In genomic region chr1:232421143-232421796, GRCh38 we compare ENCODE assay signal across 18 cellular contexts.
A peak's percentile ranks its signal among the peaks of the same experiment; 100 is the strongest.
DNase-seq lines count a peak whose midpoint lies in the region; ATAC-seq and TF ChIP-seq lines count a peak whose summit lies in the region.
"Had no signal": no experiment of that assay in that cellular context is flagged by ENCODE, and none has a peak within 500 bp of the region (broad histone marks: within the 10 kb centered on the region; RNA-seq: fewer than 3 reads in every experiment).

No MANE protein-coding gene starts in this region.

- H3K36me3 Mint-ChIP-seq in Calu3 (ENCODE audit: insufficient read depth, unreplicated experiment): no peaks in the 10 kb centered on the region
- H3K36me3 Mint-ChIP-seq: natural killer cell had no signal

- TF ChIP-seq CTCF in KMS-11 (conservative IDR thresholded peaks at IDR 0.05; ENCODE audit: low read depth, low read length): no peak
- TF ChIP-seq CTCF in prostate gland (IDR thresholded peaks at IDR 0.05): no peak
- TF ChIP-seq CTCF in Calu3 (IDR thresholded peaks at IDR 0.05; ENCODE audit: unreplicated experiment): no peak

- no peak for ATAC-seq in right cardiac atrium
- ATAC-seq: gastrocnemius medialis; natural killer cell; pancreas; stimulated activated naive CD8-positive, alpha-beta T cell treated with anti-CD3 and anti-CD28 coated beads, Interleukin-15, Interleukin-2, amounts not matched to agents 100 U/mL and 50 U/mL, for 24 hours; T-cell had no signal

- DNase-seq in NCI-H146 (lab: John Stamatoyannopoulos, UW): peak; percentile 88
- DNase-seq in NCI-H69 (lab: John Stamatoyannopoulos, UW): peak; percentile 11
- peak; percentile 23 for DNase-seq in prostate gland (ENCODE audit: low spot score)
- no peak for DNase-seq in Calu3
- DNase-seq in right cardiac atrium: no peak
- DNase-seq in iPS-NIHi11 (ENCODE audit: low spot score): no peak
- DNase-seq: activated CD4-positive, alpha-beta T cell treated with anti-CD3 and anti-CD28 coated beads, Interleukin-2, amount 50 U/mL, for 4 hours; activated T-cell treated with anti-CD3 and anti-CD28 coated beads for 4 hours; amygdala; central memory CD4-positive, alpha-beta T cell; gastrocnemius medialis; natural killer cell; NCI-H2171; pancreas; stimulated activated naive CD8-positive, alpha-beta T cell treated with anti-CD3 and anti-CD28 coated beads, Interleukin-15, Interleukin-2, amounts not matched to agents 100 U/mL and 50 U/mL, for 24 hours; T-cell; transverse colon had no signal

- peak overlapping the region; percentile 52 for H3K27ac ChIP-seq in KMS-11
- H3K27ac ChIP-seq in prostate gland: no peak overlapping the region
- H3K27ac ChIP-seq in right cardiac atrium (ENCODE audit: low read length): no peak overlapping the region
- H3K27ac ChIP-seq: gastrocnemius medialis, pancreas, transverse colon had no signal

- H3K27ac Mint-ChIP-seq in Calu3 (ENCODE audit: unreplicated experiment): no peak overlapping the region
- H3K27ac Mint-ChIP-seq: natural killer cell, T-cell had no signal

- H3K27me3 ChIP-seq in KMS-11 (ENCODE audit: insufficient read depth, low read depth) (no peaks in the 10 kb centered on the region), prostate gland (replicated peaks; ENCODE audit: insufficient read depth) (no peaks in the 10 kb centered on the region), right cardiac atrium (ENCODE audit: control insufficient read depth, insufficient read depth) (no peaks in the 10 kb centered on the region)
- H3K27me3 ChIP-seq: gastrocnemius medialis, pancreas, transverse colon had no signal

- no peak for TF ChIP-seq POLR2A in prostate gland (IDR thresholded peaks at IDR 0.05)

- H4K20me1 ChIP-seq in KMS-11 (ENCODE audit: insufficient read depth): no peaks in the 10 kb centered on the region

- H3K9me3 ChIP-seq in prostate gland (no peaks in the 10 kb centered on the region), right cardiac atrium (ENCODE audit: control insufficient read depth, low read length) (no peaks in the 10 kb centered on the region)
- H3K9me3 ChIP-seq: gastrocnemius medialis, pancreas, transverse colon had no signal

- H3K4me1 ChIP-seq in KMS-11 (ENCODE audit: low read depth, poor library complexity, severe bottlenecking) (peaks cover 41% of the 10 kb centered on the region), prostate gland (replicated peaks) (no peaks in the 10 kb centered on the region), right cardiac atrium (ENCODE audit: control insufficient read depth, insufficient read depth, low read length) (peaks cover 2% of the 10 kb centered on the region)
- H3K4me1 ChIP-seq: gastrocnemius medialis, pancreas, transverse colon had no signal

- no peaks in the 10 kb centered on the region for H3K79me2 ChIP-seq in KMS-11 (ENCODE audit: insufficient read depth, low read depth)

- CTCF ChIA-PET in Calu3 (lab: Charles Lee): interaction anchor here (0.6 kb wide), 1 partner anchor 120 kb away, joined by 3 read pairs; no protein-coding TSS in a partner anchor

- 47% methylated on average over 9 of the region's 9 CpGs for WGBS in prostate gland
- 92% methylated on average over 9 of the region's 9 CpGs for WGBS in right cardiac atrium

- H3K4me3 ChIP-seq in KMS-11 (IDR thresholded peaks at IDR 0.05; ENCODE audit: insufficient read depth, low read depth, low read length): no peak overlapping the region
- no peak overlapping the region for H3K4me3 ChIP-seq in prostate gland
- H3K4me3 ChIP-seq in right cardiac atrium (ENCODE audit: low read length): no peak overlapping the region
- H3K4me3 ChIP-seq: gastrocnemius medialis, pancreas, transverse colon had no signal

- BruUV-seq in Calu3 (replicated peaks; lab: Mats Ljungman, UMichigan): no TSS peak

- H3K36me3 ChIP-seq in KMS-11 (ENCODE audit: insufficient read depth) (no peaks in the 10 kb centered on the region), prostate gland (no peaks in the 10 kb centered on the region)
- H3K36me3 ChIP-seq: pancreas had no signal

- no peak overlapping the region for H3K9ac ChIP-seq in KMS-11

- H3K27me3 Mint-ChIP-seq in Calu3 (ENCODE audit: unreplicated experiment): no peaks in the 10 kb centered on the region
- H3K27me3 Mint-ChIP-seq: T-cell had no signal

- no peak overlapping the region for H3K4me3 Mint-ChIP-seq in Calu3 (ENCODE audit: low read depth, unreplicated experiment)
- H3K4me3 Mint-ChIP-seq: natural killer cell, T-cell had no signal

- no peaks in the 10 kb centered on the region for H3K4me1 Mint-ChIP-seq in Calu3 (ENCODE audit: low read depth, unreplicated experiment)

- H3K4me2 ChIP-seq in KMS-11: peak overlapping the region; percentile 78

- intact Hi-C loops in prostate gland (cut with DNase I): no loop called here
- intact Hi-C loops in Calu3 (cut with micrococcal nuclease; ENCODE audit: unreplicated experiment): no loop called here
- intact Hi-C loops in right cardiac atrium (cut with DNase I): no loop called here

- H2AFZ ChIP-seq in KMS-11 (ENCODE audit: low read depth): no peak overlapping the region

- peaks cover 5% of the 10 kb centered on the region for H3K9me3 Mint-ChIP-seq in Calu3 (ENCODE audit: low read depth, unreplicated experiment)
- H3K9me3 Mint-ChIP-seq: natural killer cell, T-cell had no signal

Comparison
In these comparisons a context has a peak if more than half of its experiments do, and no peak if none do; other contexts are left out.
1. DNase-seq: peak in NCI-H146 (single experiment), NCI-H69 (single experiment) and prostate gland (single experiment); none in Calu3 (single experiment), right cardiac atrium (0 of 3) and iPS-NIHi11 (single experiment).